In genomic region chr19:47471733-47472457, GRCh38 we compare ENCODE assay signal across 1 cellular context.
TF ChIP-seq lines count a peak whose summit lies in the region.

Gene SLC8A2, minus strand, starts transcription at chr19:47471893. Its CDS starts 5,490 bp downstream, at chr19:47466403.

TF ChIP-seq in HEK293, 187 proteins besides CTCF, POLR2A, EP300 and RAD21 (continued from another document and continues in another):
- TF ChIP-seq ZNF518A (tag by site-specific recombination; conservative IDR thresholded peaks at IDR 0.05; ENCODE audit: low read depth): no peak
- TF ChIP-seq GLIS1 (tag by site-specific recombination; IDR thresholded peaks at IDR 0.05): peak; percentile 76
- no peak for TF ChIP-seq ZNF211 (tag by site-specific recombination; IDR thresholded peaks at IDR 0.05; ENCODE audit: low read depth)
- no peak for TF ChIP-seq ZNF37A (tag by site-specific recombination; IDR thresholded peaks at IDR 0.05)
- TF ChIP-seq ZNF514 (tag by site-specific recombination; IDR thresholded peaks at IDR 0.05): no peak
- no peak for TF ChIP-seq ZNF202 (tag by site-specific recombination; IDR thresholded peaks at IDR 0.05; ENCODE audit: borderline replicate concordance)
- peak; percentile 53 for TF ChIP-seq ZEB2 (tag by site-specific recombination; IDR thresholded peaks at IDR 0.05)
- no peak for TF ChIP-seq ZNF302 (tag by site-specific recombination; IDR thresholded peaks at IDR 0.05; ENCODE audit: low read depth)
- TF ChIP-seq ZNF704 (tag by site-specific recombination; IDR thresholded peaks at IDR 0.05): no peak
- no peak; the same call in 1 of the 2 replicates for TF ChIP-seq ZNF394 (tag by site-specific recombination; IDR thresholded peaks at IDR 0.05; ENCODE audit: borderline replicate concordance)
- 0 out of 2 replicates have a peak, but pooled peaks have one; percentile 68 for TF ChIP-seq ZNF221 (tag by site-specific recombination; IDR thresholded peaks at IDR 0.05; ENCODE audit: borderline replicate concordance)
- TF ChIP-seq ZFP69B (tag by site-specific recombination; IDR thresholded peaks at IDR 0.05): 0 out of 2 replicates have a peak, but pooled peaks have one; percentile 66
- no peak for TF ChIP-seq MYNN (tag by site-specific recombination; IDR thresholded peaks at IDR 0.05; ENCODE audit: borderline replicate concordance)
- no peak for TF ChIP-seq ZNF175 (tag by site-specific recombination; IDR thresholded peaks at IDR 0.05)
- no peak for TF ChIP-seq SALL2 (tag by site-specific recombination; IDR thresholded peaks at IDR 0.05; ENCODE audit: borderline replicate concordance)
- TF ChIP-seq ZNF707 (tag by site-specific recombination; IDR thresholded peaks at IDR 0.05): no peak
- TF ChIP-seq PATZ1 (tag by site-specific recombination; IDR thresholded peaks at IDR 0.05): peak; percentile 91
- TF ChIP-seq OSR2 (tag by site-specific recombination; IDR thresholded peaks at IDR 0.05): peak; percentile 54; the same call in 1 of the 2 replicates
- TF ChIP-seq REST (tag by site-specific recombination; IDR thresholded peaks at IDR 0.05): peak; percentile 99
- no peak for TF ChIP-seq ZNF274 (IDR thresholded peaks at IDR 0.05; ENCODE audit: low read length)
- TF ChIP-seq ZNF274 (tag by site-specific recombination; IDR thresholded peaks at IDR 0.05; ENCODE audit: borderline replicate concordance): no peak
- 0 out of 2 replicates have a peak, but pooled peaks have one; percentile 68 for TF ChIP-seq ZNF580 (tag by site-specific recombination; IDR thresholded peaks at IDR 0.05)
- TF ChIP-seq ZNF398 (tag by site-specific recombination; IDR thresholded peaks at IDR 0.05): peak; percentile 75
- TF ChIP-seq AEBP2 (tag by site-specific recombination; IDR thresholded peaks at IDR 0.05; ENCODE audit: borderline replicate concordance): no peak
- no peak for TF ChIP-seq FEZF1 (tag by site-specific recombination; IDR thresholded peaks at IDR 0.05)
- peak; percentile 97 for TF ChIP-seq ZSCAN4 (tag by site-specific recombination; IDR thresholded peaks at IDR 0.05)
- TF ChIP-seq WT1 (tag by site-specific recombination; IDR thresholded peaks at IDR 0.05): peak; percentile 43; the same call in 1 of the 2 replicates
- no peak for TF ChIP-seq PRDM1 (tag by site-specific recombination; IDR thresholded peaks at IDR 0.05)
- TF ChIP-seq ZNF121 (tag by site-specific recombination; IDR thresholded peaks at IDR 0.05): no peak
- TF ChIP-seq SCRT1 (tag by site-specific recombination; IDR thresholded peaks at IDR 0.05; ENCODE audit: borderline replicate concordance): no peak
- TF ChIP-seq ZNF239 (tag by site-specific recombination; IDR thresholded peaks at IDR 0.05): peak; percentile 51; the same call in 1 of the 2 replicates
- TF ChIP-seq HOXA7 (CRISPR knock-in tag; IDR thresholded peaks at IDR 0.05; ENCODE audit: borderline replicate concordance): no peak
- peak; percentile 67; the same call in 1 of the 2 replicates for TF ChIP-seq BCL11A (tag by site-specific recombination; IDR thresholded peaks at IDR 0.05; ENCODE audit: low read depth)
- TF ChIP-seq ZNF19 (tag by site-specific recombination; IDR thresholded peaks at IDR 0.05; ENCODE audit: low read depth): no peak
- TF ChIP-seq ZNF843 (tag by site-specific recombination; IDR thresholded peaks at IDR 0.05): peak; percentile 74
- TF ChIP-seq ZBTB48 (tag by site-specific recombination; IDR thresholded peaks at IDR 0.05): no peak
- no peak for TF ChIP-seq ZNF544 (tag by site-specific recombination; IDR thresholded peaks at IDR 0.05)
- no peak for TF ChIP-seq ZNF701 (tag by site-specific recombination; IDR thresholded peaks at IDR 0.05)
- no peak for TF ChIP-seq ZNF777 (tag by site-specific recombination; IDR thresholded peaks at IDR 0.05; ENCODE audit: borderline replicate concordance)
- TF ChIP-seq ZNF561 (tag by site-specific recombination; IDR thresholded peaks at IDR 0.05; ENCODE audit: borderline replicate concordance): no peak
- no peak for TF ChIP-seq MEIS1 (CRISPR knock-in tag; IDR thresholded peaks at IDR 0.05; ENCODE audit: borderline replicate concordance)
- no peak for TF ChIP-seq ZNF138 (tag by site-specific recombination; IDR thresholded peaks at IDR 0.05; ENCODE audit: borderline replicate concordance)
- TF ChIP-seq ZNF549 (tag by site-specific recombination; IDR thresholded peaks at IDR 0.05): no peak
- peak; percentile 84 for TF ChIP-seq ZNF692 (tag by site-specific recombination; IDR thresholded peaks at IDR 0.05)
